37 cellular contexts compared by ENCODE assay signal in genomic region chr19:585551-586110, GRCh38. TPM values are rescaled to one million over a fixed set of nuclear protein-coding genes. Genes with fewer than 3 reads are reported as not detected.
DNase-seq lines count a peak whose midpoint lies in the region; ATAC-seq and TF ChIP-seq lines count a peak whose summit lies in the region.
"Had no signal": no experiment of that assay in that cellular context is flagged by ENCODE, and none has a peak within 500 bp of the region (broad histone marks: within the 10 kb centered on the region; RNA-seq: fewer than 3 reads in every experiment).

No MANE protein-coding gene starts in this region.

- no TSS peak for BruUV-seq in Panc1 (replicated peaks; lab: Mats Ljungman, UMichigan)

- H3K27ac Mint-ChIP-seq in endodermal cell = no peak overlapping the region
- H3K27ac Mint-ChIP-seq: activated naive CD4-positive, alpha-beta T cell treated with anti-CD3 and anti-CD28 coated beads, Interleukin-2, amount 50 U/mL, for 72 hours; CD8-positive, alpha-beta T cell; mesothelial cell of epicardium had no signal

- peaks cover 20% of the 10 kb centered on the region for H3K27me3 Mint-ChIP-seq in endodermal cell (ENCODE audit: insufficient read depth)

- H3K4me3 Mint-ChIP-seq in endodermal cell = no peak overlapping the region
- H3K4me3 Mint-ChIP-seq: CD8-positive, alpha-beta T cell; mesothelial cell of epicardium had no signal

- 87% methylated on average over 10 of the region's 10 CpGs; no CpG with 5 or more reads in 1 of the 2 experiments for WGBS in endodermal cell (ENCODE audit: insufficient coverage in 1 of 2, insufficient read length in 1 of 2), 2 experiments

- no peaks in the 10 kb centered on the region for H3K9me3 Mint-ChIP-seq in endodermal cell
- H3K9me3 Mint-ChIP-seq: activated naive CD4-positive, alpha-beta T cell treated with anti-CD3 and anti-CD28 coated beads, Interleukin-2, amount 50 U/mL, for 72 hours; CD8-positive, alpha-beta T cell; mesothelial cell of epicardium had no signal

- intact Hi-C loops in Panc1 (cut with micrococcal nuclease; ENCODE audit: unreplicated experiment) = no loop called here

- H3K9ac ChIP-seq in endodermal cell (ENCODE audit: extremely low read depth, low read length, poor library complexity, severe bottlenecking) = no peak overlapping the region

- H3K9me3 ChIP-seq in Panc1 (ENCODE audit: control insufficient read depth, insufficient read depth, low read depth, low read length) (no peaks in the 10 kb centered on the region), endodermal cell (ENCODE audit: control insufficient read depth, low read length) (no peaks in the 10 kb centered on the region)
- H3K9me3 ChIP-seq: BE2C, breast epithelium, MG63, neutrophil, Peyer's patch, SJCRH30, spleen, tibial artery had no signal

- H3K4me3 ChIP-seq in Panc1 (ENCODE audit: low read depth in 2 of 2, low read length in 2 of 2) (no peak overlapping the region), endodermal cell (ENCODE audit: low read length) (no peak overlapping the region)
- H3K4me3 ChIP-seq: breast epithelium, gastroesophageal sphincter, MG63, Peyer's patch, SJCRH30, spleen, tibial artery had no signal

- CTCF ChIA-PET in Panc1 (lab: Charles Lee) = no interaction called here

- peaks cover 3% of the 10 kb centered on the region for H3K4me1 Mint-ChIP-seq in endodermal cell

- H3K27me3 ChIP-seq in Panc1 (ENCODE audit: control insufficient read depth, insufficient read depth, low read length) (no peaks in the 10 kb centered on the region), endodermal cell (ENCODE audit: control insufficient read depth, insufficient read depth, low read length, poor library complexity, severe bottlenecking) (peaks cover 19% of the 10 kb centered on the region)
- H3K27me3 ChIP-seq: BE2C, MG63, SJCRH30 had no signal

- no peak for TF ChIP-seq CTCF in Panc1 (IDR thresholded peaks at IDR 0.05)
- no peak for TF ChIP-seq CTCF in endodermal cell (conservative IDR thresholded peaks at IDR 0.05)
- no peak for TF ChIP-seq CTCF in GM13976 (IDR thresholded peaks at IDR 0.05; ENCODE audit: borderline replicate concordance, control extremely low read depth, extremely low read depth, insufficient read depth, missing control alignments)

- no peak for ATAC-seq in Panc1
- ATAC-seq: CD8-positive, alpha-beta T cell; gastroesophageal sphincter had no signal

- POLR2A ChIA-PET in Panc1 (lab: Charles Lee) = no interaction called here

- H3K4me1 ChIP-seq in Panc1 (ENCODE audit: control insufficient read depth, insufficient read depth, low read length) (peaks cover 38% of the 10 kb centered on the region), endodermal cell (ENCODE audit: control insufficient read depth, insufficient read depth, low read length) (no peaks in the 10 kb centered on the region)

- peaks cover 3% of the 10 kb centered on the region for H3K36me3 Mint-ChIP-seq in endodermal cell (ENCODE audit: low read depth)
- H3K36me3 Mint-ChIP-seq: activated naive CD4-positive, alpha-beta T cell treated with anti-CD3 and anti-CD28 coated beads, Interleukin-2, amount 50 U/mL, for 72 hours; mesothelial cell of epicardium had no signal

- H3K27ac ChIP-seq in Panc1 (ENCODE audit: low read length) (peak overlapping the region; percentile 7; the same call in 1 of the 2 replicates), endodermal cell (ENCODE audit: low read depth, low read length) (no peak overlapping the region)
- H3K27ac ChIP-seq: breast epithelium, gastroesophageal sphincter, neutrophil, Peyer's patch, SJCRH30, spleen, tibial artery, WERI-Rb-1 had no signal

- in situ Hi-C loops in Panc1 (cut with HindIII; ENCODE audit: low pct_unique_long_range_greater_than_20kb, low sequenced_read_pairs) = no loop called here
- in situ Hi-C loops in GM13976 (cut with MboI; ENCODE audit: low sequenced_read_pairs, unreplicated experiment) = loop anchor here (25.0 kb wide), 1 partner anchor 152 kb away; no protein-coding TSS in a partner anchor

- peaks cover 5% of the 10 kb centered on the region; the same call in 1 of the 2 replicates for H3K36me3 ChIP-seq in Panc1 (ENCODE audit: control insufficient read depth, insufficient read depth, low read length)
- peaks cover 20% of the 10 kb centered on the region for H3K36me3 ChIP-seq in endodermal cell (ENCODE audit: control insufficient read depth, insufficient read depth, low read length)
- H3K36me3 ChIP-seq: breast epithelium had no signal

- DNase-seq in EL = peak; percentile 23
- DNase-seq in Panc1 (ENCODE audit: low read depth, low spot score) = no peak
- DNase-seq in endodermal cell = peak; percentile 53
- no peak for DNase-seq in GM13976 (ENCODE audit: low spot score)
- DNase-seq in NCI-H2196 treated with DMSO at 0.1 percent for 48 hours (lab: John Stamatoyannopoulos, UW; ENCODE audit: unreplicated experiment) = no peak
- DNase-seq in NCI-H226 = no peak
- DNase-seq: ACHN; activated CD4-positive, alpha-beta T cell treated with anti-CD3 and anti-CD28 coated beads for 48 hours; activated CD8-positive, alpha-beta memory T cell treated with anti-CD3 and anti-CD28 coated beads for 24 hours; activated T-cell treated with anti-CD3 and anti-CD28 coated beads for 4 hours; BE2C; CD8-positive, alpha-beta T cell; KG1; MG63; NCI-H1436 treated with DMSO at 0.1 percent for 48 hours; NCI-H2081 treated with DMSO at 0.1 percent for 48 hours; NCI-H345; NCI-H69; Peyer's patch; SJCRH30; spleen; stimulated activated CD4-positive, alpha-beta T cell treated with anti-CD3 and anti-CD28 coated beads, Interleukin-2, amount 100 ng/mL, for 24 hours; T-helper 9 cell; tibial artery; WERI-Rb-1 had no signal

RNA-seq across cellular contexts. Expression of gene HCN2, which starts 4.0 kb away (rescaled TPM):
- total RNA-seq in Panc1 (2021; ENCODE audit: unreplicated experiment) = 15.1 TPM
- polyA plus RNA-seq in Panc1 (2012; ENCODE audit: insufficient read length) = 22.3 TPM
- total RNA-seq in endodermal cell = under 1 TPM; 0.15 to 0.75 TPM
- polyA plus RNA-seq in endodermal cell (2013, experiment 1 of 2) = 1.2 TPM
- polyA plus RNA-seq in endodermal cell (2013, experiment 2 of 2) = 0.79 TPM
- total RNA-seq: Peyer's patch had no signal

RNA-seq across cellular contexts. Expression of gene BSG, which starts 13.2 kb away (rescaled TPM):
- total RNA-seq in Panc1 (2021; ENCODE audit: unreplicated experiment) = 653 TPM
- 956 TPM for polyA plus RNA-seq in Panc1 (2012; ENCODE audit: insufficient read length)
- total RNA-seq in endodermal cell = 100 to 1,000 TPM; 808 to 833 TPM
- polyA plus RNA-seq in endodermal cell (2013, experiment 1 of 2) = 629 TPM
- polyA plus RNA-seq in endodermal cell (2013, experiment 2 of 2) = 588 TPM

RNA-seq across cellular contexts. Expression of gene GZMM, which starts 41.8 kb away (rescaled TPM):
- total RNA-seq in Panc1 (2021; ENCODE audit: unreplicated experiment) (0.69 TPM), endodermal cell (under 1 TPM in 1 of 2 donors, not detected in 1; 0.51 TPM)
- polyA plus RNA-seq in Panc1 (2012; ENCODE audit: insufficient read length) = 1.4 TPM
- polyA plus RNA-seq in endodermal cell (2013, experiment 1 of 2) = not detected
- polyA plus RNA-seq in endodermal cell (2013, experiment 2 of 2) = not detected
- total RNA-seq: chondrocyte, endothelial cell of umbilical vein, HT1080, kidney epithelial cell, SJCRH30 had no signal
- polyA plus RNA-seq: endothelial cell of umbilical vein had no signal

RNA-seq across cellular contexts. Expression of gene POLRMT, which starts 47.7 kb away (rescaled TPM):
- 56.0 TPM for total RNA-seq in Panc1 (2021; ENCODE audit: unreplicated experiment)
- 68.0 TPM for polyA plus RNA-seq in Panc1 (2012; ENCODE audit: insufficient read length)
- total RNA-seq in endodermal cell = 10 to 100 TPM; 76.6 to 86.4 TPM
- polyA plus RNA-seq in endodermal cell (2013, experiment 1 of 2) = 58.5 TPM
- 53.7 TPM for polyA plus RNA-seq in endodermal cell (2013, experiment 2 of 2)

RNA-seq across cellular contexts. Expression of gene FGF22, which starts 54.0 kb away (rescaled TPM):
- total RNA-seq in Panc1 (2021; ENCODE audit: unreplicated experiment) (0.72 TPM), endodermal cell (under 1 TPM; 0.81 to 0.82 TPM)
- 0.48 TPM for polyA plus RNA-seq in Panc1 (2012; ENCODE audit: insufficient read length)
- 0.21 TPM for polyA plus RNA-seq in endodermal cell (2013, experiment 1 of 2)
- polyA plus RNA-seq in endodermal cell (2013, experiment 2 of 2) = not detected
- total RNA-seq: activated naive CD4-positive, alpha-beta T cell treated with anti-CD3 and anti-CD28 coated beads, Interleukin-2, amount 50 U/mL, for 72 hours; chondrocyte; Daoy; endothelial cell of umbilical vein; HT1080; kidney epithelial cell; Peyer's patch; SJCRH30 had no signal
- polyA plus RNA-seq: fibroblast of lung, liver had no signal

Comparison
In these comparisons a context has a peak if more than half of its experiments do, and no peak if none do; other contexts are left out.
1. DNase-seq: peak in EL (single experiment) and endodermal cell (single experiment); none in Panc1 (single experiment), GM13976 (single experiment), NCI-H2196 treated with DMSO at 0.1 percent for 48 hours (single experiment) and NCI-H226 (single experiment).